In the genomic region with DNA sequence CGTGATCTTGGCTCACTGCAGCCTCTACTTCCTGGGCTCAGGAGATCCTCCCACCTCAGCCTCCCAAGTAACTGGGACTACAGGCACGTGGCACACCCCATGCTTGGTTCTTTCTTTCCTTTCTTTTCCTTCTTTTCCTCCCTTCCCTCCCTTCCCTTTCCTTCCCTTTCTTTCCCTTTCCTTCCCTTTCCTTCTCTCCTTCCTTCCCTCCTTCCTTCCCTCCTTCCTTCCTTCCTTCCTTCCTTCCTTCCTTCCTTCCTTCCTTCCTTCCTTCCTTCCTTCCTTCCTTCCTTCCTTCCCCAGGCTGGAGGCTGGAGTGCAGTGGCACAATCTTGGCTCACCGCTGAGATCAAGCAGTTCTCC, we compare ENCODE assay signal across 7 cellular contexts.
A peak's percentile ranks its signal among the peaks of the same experiment; 100 is the strongest.
DNase-seq lines count a peak whose midpoint lies in the region; ATAC-seq and TF ChIP-seq lines count a peak whose summit lies in the region.
"Not testable (repeated sequence)": the region's sequence is repeated elsewhere in the genome, so short reads cannot be mapped to it uniquely, and the experiment has no call there.

No MANE protein-coding gene starts in this region.

- H3K27me3 Mint-ChIP-seq in activated naive CD4-positive, alpha-beta T cell treated with anti-CD3 and anti-CD28 coated beads, Interleukin-2, amount 50 U/mL, for 24 hours; nephron (ENCODE audit: low read depth): not testable (repeated sequence)
- peaks cover 25% of the 10 kb centered on the region for H3K27me3 Mint-ChIP-seq in central memory CD8-positive, alpha-beta T cell

- peaks cover 28 to 52% (median 42%) of the 10 kb centered on the region in 10 experiments for H3K4me1 ChIP-seq in BLaER1 treated with 17β-estradiol and CSF1 and Interleukin-3, amounts not matched to agents 10 nM and 100 nM
- H3K4me1 ChIP-seq in heart left ventricle (peaks cover 4 to 34% (median 24%) of the 10 kb centered on the region in 12 donors), hepatocyte (ENCODE audit: insufficient read depth) (peaks cover 18% of the 10 kb centered on the region)

- not testable (repeated sequence) for TF ChIP-seq POLR2A in heart left ventricle (IDR thresholded peaks at IDR 0.05)

- H3K79me2 ChIP-seq in hepatocyte, result not testable (repeated sequence)

- H3K9me3 Mint-ChIP-seq in activated naive CD4-positive, alpha-beta T cell treated with anti-CD3 and anti-CD28 coated beads, Interleukin-2, amount 50 U/mL, for 24 hours, result peaks cover 15% of the 10 kb centered on the region
- H3K9me3 Mint-ChIP-seq in central memory CD8-positive, alpha-beta T cell, result peaks cover 12% of the 10 kb centered on the region
- H3K9me3 Mint-ChIP-seq in nephron, result peaks cover 17% of the 10 kb centered on the region

- peaks cover 13 to 28% (median 22%) of the 10 kb centered on the region in 11 experiments for H3K9me3 ChIP-seq in BLaER1 treated with 17β-estradiol and CSF1 and Interleukin-3, amounts not matched to agents 10 nM and 100 nM (replicated peaks in 1 of 11)
- not testable (repeated sequence) for H3K9me3 ChIP-seq in SK-N-MC (ENCODE audit: low read depth, low read length); heart left ventricle; hepatocyte (ENCODE audit: low read depth)

- peak overlapping the region; percentile 38 for H3K27ac Mint-ChIP-seq in activated naive CD4-positive, alpha-beta T cell treated with anti-CD3 and anti-CD28 coated beads, Interleukin-2, amount 50 U/mL, for 24 hours
- H3K27ac Mint-ChIP-seq in central memory CD8-positive, alpha-beta T cell (ENCODE audit: low read depth), result peak overlapping the region; percentile 41
- peak overlapping the region; percentile 94 to 100 (median 98) for H3K27ac Mint-ChIP-seq in nephron

- H3K4me3 ChIP-seq in BLaER1 treated with 17β-estradiol and CSF1 and Interleukin-3, amounts not matched to agents 10 nM and 100 nM; SK-N-MC; heart left ventricle; hepatocyte: not testable (repeated sequence)

- H3K27ac ChIP-seq in BLaER1 treated with 17β-estradiol and CSF1 and Interleukin-3, amounts not matched to agents 10 nM and 100 nM, result not testable (repeated sequence)
- H3K27ac ChIP-seq in SK-N-MC, result peak overlapping the region; percentile 93; the same call in 1 of the 2 replicates
- peak overlapping the region in 7 of 12 donors; percentile 49 to 76 (median 59) for H3K27ac ChIP-seq in heart left ventricle
- H3K27ac ChIP-seq in hepatocyte, result peak overlapping the region; percentile 81

- not testable (repeated sequence) for H4K20me1 ChIP-seq in BLaER1 treated with 17β-estradiol and CSF1 and Interleukin-3, amounts not matched to agents 10 nM and 100 nM; hepatocyte (ENCODE audit: insufficient read depth, poor library complexity, severe bottlenecking)

- peak overlapping the region in 9 of 11 experiments; percentile 58 to 79 (median 72); a peak in 14 of 22 replicates for H3K4me2 ChIP-seq in BLaER1 treated with 17β-estradiol and CSF1 and Interleukin-3, amounts not matched to agents 10 nM and 100 nM
- H3K4me2 ChIP-seq in hepatocyte, result not testable (repeated sequence)

- not testable (repeated sequence) for H3K9me2 ChIP-seq in hepatocyte (replicated peaks; ENCODE audit: insufficient read depth)

- not testable (repeated sequence) for H3K27me3 ChIP-seq in BLaER1 treated with 17β-estradiol and CSF1 and Interleukin-3, amounts not matched to agents 10 nM and 100 nM; heart left ventricle; hepatocyte

- intact Hi-C loops in heart left ventricle (cut with DNase I), result not testable (repeated sequence)

- H3K36me3 ChIP-seq in BLaER1 treated with 17β-estradiol and CSF1 and Interleukin-3, amounts not matched to agents 10 nM and 100 nM; SK-N-MC (ENCODE audit: insufficient read depth, low read length); heart left ventricle; hepatocyte (replicated peaks; ENCODE audit: insufficient read depth, low read depth): not testable (repeated sequence)

- H3K4me3 Mint-ChIP-seq in activated naive CD4-positive, alpha-beta T cell treated with anti-CD3 and anti-CD28 coated beads, Interleukin-2, amount 50 U/mL, for 24 hours; central memory CD8-positive, alpha-beta T cell; nephron: not testable (repeated sequence)

- TF ChIP-seq CTCF in heart left ventricle (IDR thresholded peaks at IDR 0.05); hepatocyte (IDR thresholded peaks at IDR 0.05; ENCODE audit: poor library complexity); nephron (IDR thresholded peaks at IDR 0.05; ENCODE audit: unreplicated experiment in 3 of 3): not testable (repeated sequence)

- H3K36me3 Mint-ChIP-seq in activated naive CD4-positive, alpha-beta T cell treated with anti-CD3 and anti-CD28 coated beads, Interleukin-2, amount 50 U/mL, for 24 hours; central memory CD8-positive, alpha-beta T cell (ENCODE audit: insufficient read depth): not testable (repeated sequence)
- H3K36me3 Mint-ChIP-seq in nephron (ENCODE audit: low read depth), result peaks cover 18% of the 10 kb centered on the region

- H3K9ac ChIP-seq in BLaER1 treated with 17β-estradiol and CSF1 and Interleukin-3, amounts not matched to agents 10 nM and 100 nM; SK-N-MC (ENCODE audit: insufficient read length): not testable (repeated sequence)

- whole genome bisulfite sequencing in heart left ventricle, 4 donors, result 76 to 85% (median 79%) methylated on average over 3 of the region's 3 CpGs
- 95% methylated on average over 3 of the region's 3 CpGs for WGBS in hepatocyte (ENCODE audit: low lambda C conversion rate, missing lambda C conversion rate)

- not testable (repeated sequence) for DNase-seq in SK-N-MC (ENCODE audit: low read depth, low spot score); central memory CD8-positive, alpha-beta T cell (ENCODE audit: low spot score in 2 of 2); hepatocyte (ENCODE audit: low spot score)
- peak in 1 of 5 donors; percentile 39 for DNase-seq in heart left ventricle

- not testable (repeated sequence) for H2AFZ ChIP-seq in hepatocyte

- H3K4me1 Mint-ChIP-seq in activated naive CD4-positive, alpha-beta T cell treated with anti-CD3 and anti-CD28 coated beads, Interleukin-2, amount 50 U/mL, for 24 hours, result peaks cover 11% of the 10 kb centered on the region
- H3K4me1 Mint-ChIP-seq in central memory CD8-positive, alpha-beta T cell, result not testable (repeated sequence)
- peaks cover 43% of the 10 kb centered on the region for H3K4me1 Mint-ChIP-seq in nephron

- ATAC-seq in central memory CD8-positive, alpha-beta T cell (replicated peaks; ENCODE audit: extremely low read depth, poor library complexity, severe bottlenecking); heart left ventricle: not testable (repeated sequence)

Comparison
In these comparisons a context has a peak if more than half of its experiments do, and no peak if none do; other contexts are left out.
1. H3K27ac Mint-ChIP-seq: peak in every context shown above with its lines; median percentile 98 in nephron; 41 in central memory CD8-positive, alpha-beta T cell; 38 in activated naive CD4-positive, alpha-beta T cell treated with anti-CD3 and anti-CD28 coated beads, Interleukin-2, amount 50 U/mL, for 24 hours.